1 cellular context compared by ENCODE assay signal in the genomic region with DNA sequence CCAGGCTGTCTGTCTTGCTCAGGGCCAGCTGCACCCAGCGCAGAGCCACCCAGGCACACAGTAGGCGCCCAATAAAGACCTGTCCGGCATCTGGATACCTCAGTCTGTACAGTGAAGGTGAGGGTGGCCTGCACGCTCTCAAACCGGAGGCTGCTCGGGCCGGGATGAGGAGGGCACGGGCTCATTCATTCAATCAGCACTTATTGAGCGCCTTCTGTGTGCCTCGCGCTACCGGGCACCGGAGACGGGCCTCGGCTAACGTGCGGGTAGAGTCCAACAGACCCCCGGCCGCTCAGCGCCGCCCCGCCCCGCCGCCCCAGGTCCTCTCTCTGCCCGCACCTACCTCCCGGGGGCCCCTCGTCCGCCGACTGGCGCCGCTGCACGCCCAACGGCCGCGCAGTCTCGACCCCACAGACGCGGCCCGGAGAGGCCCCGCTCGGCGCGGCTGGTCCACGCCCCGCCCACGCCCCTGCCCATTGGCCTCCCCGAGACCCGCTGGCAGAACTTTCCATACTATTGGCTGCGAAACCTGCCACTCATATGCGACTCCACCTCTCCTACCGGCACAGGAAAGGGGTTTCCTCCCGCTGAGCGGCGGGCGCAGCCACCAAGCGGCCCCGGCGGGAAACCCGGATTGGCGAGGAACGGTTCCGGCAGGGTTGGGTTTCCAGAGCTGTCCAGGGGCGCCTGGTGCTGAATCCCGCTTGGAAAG.
TF ChIP-seq lines count a peak whose summit lies in the region.

A gene with protein sequence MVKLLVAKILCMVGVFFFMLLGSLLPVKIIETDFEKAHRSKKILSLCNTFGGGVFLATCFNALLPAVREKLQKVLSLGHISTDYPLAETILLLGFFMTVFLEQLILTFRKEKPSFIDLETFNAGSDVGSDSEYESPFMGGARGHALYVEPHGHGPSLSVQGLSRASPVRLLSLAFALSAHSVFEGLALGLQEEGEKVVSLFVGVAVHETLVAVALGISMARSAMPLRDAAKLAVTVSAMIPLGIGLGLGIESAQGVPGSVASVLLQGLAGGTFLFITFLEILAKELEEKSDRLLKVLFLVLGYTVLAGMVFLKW (minus strand): TSS at position 416 of the 712 bp plus-strand sequence. CDS start 2,760 bp downstream, outside the sequence.

TF ChIP-seq in K562, 482 proteins besides CTCF, POLR2A, EP300 and RAD21 (continued from another document and continues in another):
- TF ChIP-seq ZNF592 (IDR thresholded peaks at IDR 0.05) (no peak), TBL1XR1 (IDR thresholded peaks at IDR 0.05; ENCODE audit: low read length in 2 of 2) (peak in 1 of 2 experiments; percentile 76; a peak in 2 of 4 replicates), TRIM28 (IDR thresholded peaks at IDR 0.05) (peak; percentile 36; the same call in 1 of the 2 replicates), ELF4 (CRISPR knock-in tag; IDR thresholded peaks at IDR 0.05) (no peak), NFYB (IDR thresholded peaks at IDR 0.05; ENCODE audit: extremely low read depth, insufficient read length) (peak; percentile 61), KDM1A (IDR thresholded peaks at IDR 0.05) (no peak; a peak in 1 of 4 replicates), TAF7 (tag; IDR thresholded peaks at IDR 0.05) (no peak), TRIM24 (IDR thresholded peaks at IDR 0.05) (peak in 1 of 2 experiments; percentile 98; a peak in 2 of 4 replicates), TAF9B (IDR thresholded peaks at IDR 0.05; ENCODE audit: partially characterized antibody) (no peak), POLR3G (IDR thresholded peaks at IDR 0.05; ENCODE audit: extremely low read depth, insufficient read length, insufficient replicate concordance) (no peak), L3MBTL2 (IDR thresholded peaks at IDR 0.05) (peak; percentile 20; the same call in 1 of the 2 replicates), ZNF282 (CRISPR knock-in tag; IDR thresholded peaks at IDR 0.05) (peak; percentile 90; the same call in 1 of the 2 replicates), POU5F1 (IDR thresholded peaks at IDR 0.05; ENCODE audit: borderline replicate concordance, low read depth, low read length, partially characterized antibody) (no peak), HDAC6 (IDR thresholded peaks at IDR 0.05; ENCODE audit: low read depth, low read length) (no peak), ZNF785 (CRISPR knock-in tag; IDR thresholded peaks at IDR 0.05) (no peak), ZNF583 (CRISPR knock-in tag; IDR thresholded peaks at IDR 0.05) (peak; percentile 60; the same call in 1 of the 2 replicates), ZNF143 (CRISPR knock-in tag; IDR thresholded peaks at IDR 0.05) (peak; percentile 50; the same call in 1 of the 2 replicates), GABPB2 (CRISPR knock-in tag; conservative IDR thresholded peaks at IDR 0.05) (no peak), RUNX1 (IDR thresholded peaks at IDR 0.05; ENCODE audit: low read depth) (no peak), CHAMP1 (IDR thresholded peaks at IDR 0.05) (peak; percentile 89; the same call in 1 of the 2 replicates), KAT7 (CRISPR knock-in tag; IDR thresholded peaks at IDR 0.05; ENCODE audit: borderline replicate concordance) (0 out of 2 replicates have a peak, but pooled peaks have one; percentile 71), HDAC3 (IDR thresholded peaks at IDR 0.05; ENCODE audit: borderline replicate concordance, partially characterized antibody) (peak; percentile 21), RB1 (IDR thresholded peaks at IDR 0.05; ENCODE audit: low read depth) (peak; percentile 97), MTA3 (IDR thresholded peaks at IDR 0.05; ENCODE audit: borderline replicate concordance) (peak; percentile 87), ZNF699 (CRISPR knock-in tag; IDR thresholded peaks at IDR 0.05; ENCODE audit: insufficient replicate concordance) (no peak), SMAD4 (CRISPR knock-in tag; conservative IDR thresholded peaks at IDR 0.05) (peak; percentile 95)
- TF ChIP-seq, protein P1, sequence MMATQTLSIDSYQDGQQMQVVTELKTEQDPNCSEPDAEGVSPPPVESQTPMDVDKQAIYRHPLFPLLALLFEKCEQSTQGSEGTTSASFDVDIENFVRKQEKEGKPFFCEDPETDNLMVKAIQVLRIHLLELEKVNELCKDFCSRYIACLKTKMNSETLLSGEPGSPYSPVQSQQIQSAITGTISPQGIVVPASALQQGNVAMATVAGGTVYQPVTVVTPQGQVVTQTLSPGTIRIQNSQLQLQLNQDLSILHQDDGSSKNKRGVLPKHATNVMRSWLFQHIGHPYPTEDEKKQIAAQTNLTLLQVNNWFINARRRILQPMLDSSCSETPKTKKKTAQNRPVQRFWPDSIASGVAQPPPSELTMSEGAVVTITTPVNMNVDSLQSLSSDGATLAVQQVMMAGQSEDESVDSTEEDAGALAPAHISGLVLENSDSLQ (IDR thresholded peaks at IDR 0.05): peak; percentile 99
- TF ChIP-seq, protein P2, sequence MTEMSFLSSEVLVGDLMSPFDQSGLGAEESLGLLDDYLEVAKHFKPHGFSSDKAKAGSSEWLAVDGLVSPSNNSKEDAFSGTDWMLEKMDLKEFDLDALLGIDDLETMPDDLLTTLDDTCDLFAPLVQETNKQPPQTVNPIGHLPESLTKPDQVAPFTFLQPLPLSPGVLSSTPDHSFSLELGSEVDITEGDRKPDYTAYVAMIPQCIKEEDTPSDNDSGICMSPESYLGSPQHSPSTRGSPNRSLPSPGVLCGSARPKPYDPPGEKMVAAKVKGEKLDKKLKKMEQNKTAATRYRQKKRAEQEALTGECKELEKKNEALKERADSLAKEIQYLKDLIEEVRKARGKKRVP (CRISPR knock-in tag; IDR thresholded peaks at IDR 0.05): peak; percentile 62; the same call in 1 of the 2 replicates
- TF ChIP-seq, protein P3, sequence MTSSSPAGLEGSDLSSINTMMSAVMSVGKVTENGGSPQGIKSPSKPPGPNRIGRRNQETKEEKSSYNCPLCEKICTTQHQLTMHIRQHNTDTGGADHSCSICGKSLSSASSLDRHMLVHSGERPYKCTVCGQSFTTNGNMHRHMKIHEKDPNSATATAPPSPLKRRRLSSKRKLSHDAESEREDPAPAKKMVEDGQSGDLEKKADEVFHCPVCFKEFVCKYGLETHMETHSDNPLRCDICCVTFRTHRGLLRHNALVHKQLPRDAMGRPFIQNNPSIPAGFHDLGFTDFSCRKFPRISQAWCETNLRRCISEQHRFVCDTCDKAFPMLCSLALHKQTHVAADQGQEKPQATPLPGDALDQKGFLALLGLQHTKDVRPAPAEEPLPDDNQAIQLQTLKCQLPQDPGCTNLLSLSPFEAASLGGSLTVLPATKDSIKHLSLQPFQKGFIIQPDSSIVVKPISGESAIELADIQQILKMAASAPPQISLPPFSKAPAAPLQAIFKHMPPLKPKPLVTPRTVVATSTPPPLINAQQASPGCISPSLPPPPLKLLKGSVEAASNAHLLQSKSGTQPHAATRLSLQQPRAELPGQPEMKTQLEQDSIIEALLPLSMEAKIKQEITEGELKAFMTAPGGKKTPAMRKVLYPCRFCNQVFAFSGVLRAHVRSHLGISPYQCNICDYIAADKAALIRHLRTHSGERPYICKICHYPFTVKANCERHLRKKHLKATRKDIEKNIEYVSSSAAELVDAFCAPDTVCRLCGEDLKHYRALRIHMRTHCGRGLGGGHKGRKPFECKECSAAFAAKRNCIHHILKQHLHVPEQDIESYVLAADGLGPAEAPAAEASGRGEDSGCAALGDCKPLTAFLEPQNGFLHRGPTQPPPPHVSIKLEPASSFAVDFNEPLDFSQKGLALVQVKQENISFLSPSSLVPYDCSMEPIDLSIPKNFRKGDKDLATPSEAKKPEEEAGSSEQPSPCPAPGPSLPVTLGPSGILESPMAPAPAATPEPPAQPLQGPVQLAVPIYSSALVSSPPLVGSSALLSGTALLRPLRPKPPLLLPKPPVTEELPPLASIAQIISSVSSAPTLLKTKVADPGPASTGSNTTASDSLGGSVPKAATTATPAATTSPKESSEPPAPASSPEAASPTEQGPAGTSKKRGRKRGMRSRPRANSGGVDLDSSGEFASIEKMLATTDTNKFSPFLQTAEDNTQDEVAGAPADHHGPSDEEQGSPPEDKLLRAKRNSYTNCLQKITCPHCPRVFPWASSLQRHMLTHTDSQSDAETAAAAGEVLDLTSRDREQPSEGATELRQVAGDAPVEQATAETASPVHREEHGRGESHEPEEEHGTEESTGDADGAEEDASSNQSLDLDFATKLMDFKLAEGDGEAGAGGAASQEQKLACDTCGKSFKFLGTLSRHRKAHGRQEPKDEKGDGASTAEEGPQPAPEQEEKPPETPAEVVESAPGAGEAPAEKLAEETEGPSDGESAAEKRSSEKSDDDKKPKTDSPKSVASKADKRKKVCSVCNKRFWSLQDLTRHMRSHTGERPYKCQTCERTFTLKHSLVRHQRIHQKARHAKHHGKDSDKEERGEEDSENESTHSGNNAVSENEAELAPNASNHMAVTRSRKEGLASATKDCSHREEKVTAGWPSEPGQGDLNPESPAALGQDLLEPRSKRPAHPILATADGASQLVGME (CRISPR knock-in tag; IDR thresholded peaks at IDR 0.05): 0 out of 2 replicates have a peak, but pooled peaks have one; percentile 48
- TF ChIP-seq, protein P4, sequence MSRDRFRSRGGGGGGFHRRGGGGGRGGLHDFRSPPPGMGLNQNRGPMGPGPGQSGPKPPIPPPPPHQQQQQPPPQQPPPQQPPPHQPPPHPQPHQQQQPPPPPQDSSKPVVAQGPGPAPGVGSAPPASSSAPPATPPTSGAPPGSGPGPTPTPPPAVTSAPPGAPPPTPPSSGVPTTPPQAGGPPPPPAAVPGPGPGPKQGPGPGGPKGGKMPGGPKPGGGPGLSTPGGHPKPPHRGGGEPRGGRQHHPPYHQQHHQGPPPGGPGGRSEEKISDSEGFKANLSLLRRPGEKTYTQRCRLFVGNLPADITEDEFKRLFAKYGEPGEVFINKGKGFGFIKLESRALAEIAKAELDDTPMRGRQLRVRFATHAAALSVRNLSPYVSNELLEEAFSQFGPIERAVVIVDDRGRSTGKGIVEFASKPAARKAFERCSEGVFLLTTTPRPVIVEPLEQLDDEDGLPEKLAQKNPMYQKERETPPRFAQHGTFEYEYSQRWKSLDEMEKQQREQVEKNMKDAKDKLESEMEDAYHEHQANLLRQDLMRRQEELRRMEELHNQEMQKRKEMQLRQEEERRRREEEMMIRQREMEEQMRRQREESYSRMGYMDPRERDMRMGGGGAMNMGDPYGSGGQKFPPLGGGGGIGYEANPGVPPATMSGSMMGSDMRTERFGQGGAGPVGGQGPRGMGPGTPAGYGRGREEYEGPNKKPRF (IDR thresholded peaks at IDR 0.05; ENCODE audit: low read depth, low read length): no peak
- TF ChIP-seq, protein P5, sequence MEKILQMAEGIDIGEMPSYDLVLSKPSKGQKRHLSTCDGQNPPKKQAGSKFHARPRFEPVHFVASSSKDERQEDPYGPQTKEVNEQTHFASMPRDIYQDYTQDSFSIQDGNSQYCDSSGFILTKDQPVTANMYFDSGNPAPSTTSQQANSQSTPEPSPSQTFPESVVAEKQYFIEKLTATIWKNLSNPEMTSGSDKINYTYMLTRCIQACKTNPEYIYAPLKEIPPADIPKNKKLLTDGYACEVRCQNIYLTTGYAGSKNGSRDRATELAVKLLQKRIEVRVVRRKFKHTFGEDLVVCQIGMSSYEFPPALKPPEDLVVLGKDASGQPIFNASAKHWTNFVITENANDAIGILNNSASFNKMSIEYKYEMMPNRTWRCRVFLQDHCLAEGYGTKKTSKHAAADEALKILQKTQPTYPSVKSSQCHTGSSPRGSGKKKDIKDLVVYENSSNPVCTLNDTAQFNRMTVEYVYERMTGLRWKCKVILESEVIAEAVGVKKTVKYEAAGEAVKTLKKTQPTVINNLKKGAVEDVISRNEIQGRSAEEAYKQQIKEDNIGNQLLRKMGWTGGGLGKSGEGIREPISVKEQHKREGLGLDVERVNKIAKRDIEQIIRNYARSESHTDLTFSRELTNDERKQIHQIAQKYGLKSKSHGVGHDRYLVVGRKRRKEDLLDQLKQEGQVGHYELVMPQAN (IDR thresholded peaks at IDR 0.05; ENCODE audit: borderline replicate concordance): peak; percentile 68
